1 cellular context compared by ENCODE assay signal in the genomic region with DNA sequence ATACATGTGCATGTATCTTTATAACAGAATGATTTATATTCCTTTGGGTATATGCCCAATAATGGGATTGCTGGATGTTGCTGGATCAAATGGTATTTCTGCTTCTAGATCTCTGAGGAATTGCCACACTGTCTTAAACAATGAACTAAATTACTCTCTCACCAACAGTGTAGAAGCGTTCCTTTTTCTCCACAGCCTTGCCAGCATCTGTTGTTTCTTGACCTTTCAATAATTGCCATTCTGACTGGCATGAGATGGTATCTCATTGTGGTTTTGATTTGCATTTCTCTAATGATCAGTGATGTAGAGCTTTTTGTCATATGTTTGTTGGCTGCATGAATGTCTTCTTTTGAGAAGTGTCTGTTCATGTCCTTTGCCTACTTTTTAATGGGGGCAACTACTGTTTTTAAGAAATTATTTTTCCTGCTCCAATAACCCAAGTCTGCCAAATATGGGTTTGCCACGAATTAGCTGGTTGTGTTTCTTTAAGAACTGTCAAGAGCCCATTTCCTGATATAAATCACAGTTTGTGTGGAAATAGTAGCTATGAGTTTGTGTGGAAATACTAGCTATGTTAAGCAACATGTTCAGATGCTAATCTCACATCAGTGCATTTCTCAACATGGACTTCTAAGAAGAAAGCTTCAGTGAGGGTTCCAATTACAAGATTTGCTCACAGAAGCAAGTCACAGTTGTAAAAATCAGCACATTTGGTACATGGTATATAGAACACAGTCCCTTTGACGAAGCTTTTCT.
TF ChIP-seq lines count a peak whose summit lies in the region.

No MANE protein-coding gene starts in this region.

TF ChIP-seq in K562, 482 proteins besides CTCF, POLR2A, EP300 and RAD21 (continued from another document):
- TF ChIP-seq PKNOX1 (IDR thresholded peaks at IDR 0.05) (peak; percentile 73; the same call in 1 of the 2 replicates), ZNF253 (CRISPR knock-in tag; conservative IDR thresholded peaks at IDR 0.05) (no peak), TGIF2 (CRISPR knock-in tag; IDR thresholded peaks at IDR 0.05) (no peak), HMBOX1 (IDR thresholded peaks at IDR 0.05) (0 out of 2 replicates have a peak, but pooled peaks have one; percentile 19), BHLHE40 (IDR thresholded peaks at IDR 0.05; ENCODE audit: low read length) (no peak), ATF7 (IDR thresholded peaks at IDR 0.05) (no peak), MED1 (CRISPR knock-in tag; IDR thresholded peaks at IDR 0.05; ENCODE audit: borderline replicate concordance) (no peak), ZNF551 (CRISPR knock-in tag; IDR thresholded peaks at IDR 0.05) (no peak), HBP1 (CRISPR knock-in tag; IDR thresholded peaks at IDR 0.05) (no peak), ZNF589 (CRISPR knock-in tag; IDR thresholded peaks at IDR 0.05; ENCODE audit: low read depth) (no peak), POLR3G (IDR thresholded peaks at IDR 0.05; ENCODE audit: extremely low read depth, insufficient read length, insufficient replicate concordance) (no peak), SMC3 (conservative IDR thresholded peaks at IDR 0.05; ENCODE audit: insufficient read depth, low read depth, low read length) (no peak), TRIM24 (IDR thresholded peaks at IDR 0.05) (peak; percentile 23 to 68; a peak in 1 of 4 replicates), ZNF165 (CRISPR knock-in tag; IDR thresholded peaks at IDR 0.05; ENCODE audit: borderline replicate concordance) (no peak), JUNB (CRISPR knock-in tag; conservative IDR thresholded peaks at IDR 0.05) (no peak), ZNF766 (CRISPR knock-in tag; conservative IDR thresholded peaks at IDR 0.05) (no peak), RFX1 (IDR thresholded peaks at IDR 0.05) (no peak), BCLAF1 (IDR thresholded peaks at IDR 0.05; ENCODE audit: borderline replicate concordance in 1 of 2, control insufficient read depth in 1 of 2, low read depth in 2 of 2, low read length in 1 of 2) (no peak), ETV1 (tag; conservative IDR thresholded peaks at IDR 0.05; ENCODE audit: low read depth) (peak; percentile 36; the same call in 1 of the 2 replicates), CEBPB (tag; IDR thresholded peaks at IDR 0.05) (peak; percentile 98), CHD4 (IDR thresholded peaks at IDR 0.05; ENCODE audit: insufficient read depth, insufficient replicate concordance, low read depth, low read length, poor library complexity, severe bottlenecking) (no peak), CXXC5 (CRISPR knock-in tag; IDR thresholded peaks at IDR 0.05) (no peak), ZBTB12 (CRISPR knock-in tag; IDR thresholded peaks at IDR 0.05) (no peak), MITF (IDR thresholded peaks at IDR 0.05) (no peak), GATAD2B (IDR thresholded peaks at IDR 0.05; ENCODE audit: borderline replicate concordance) (no peak), MAZ (CRISPR knock-in tag; conservative IDR thresholded peaks at IDR 0.05 in 1 of 2, IDR thresholded peaks at IDR 0.05 in 1 of 2) (no peak), GTF2A2 (tag; IDR thresholded peaks at IDR 0.05) (no peak), ZNF316 (IDR thresholded peaks at IDR 0.05) (no peak), ELF1 (tag; IDR thresholded peaks at IDR 0.05) (peak; percentile 60; the same call in 1 of the 2 replicates), CAMTA2 (CRISPR knock-in tag; conservative IDR thresholded peaks at IDR 0.05) (no peak)
- TF ChIP-seq, protein P1, sequence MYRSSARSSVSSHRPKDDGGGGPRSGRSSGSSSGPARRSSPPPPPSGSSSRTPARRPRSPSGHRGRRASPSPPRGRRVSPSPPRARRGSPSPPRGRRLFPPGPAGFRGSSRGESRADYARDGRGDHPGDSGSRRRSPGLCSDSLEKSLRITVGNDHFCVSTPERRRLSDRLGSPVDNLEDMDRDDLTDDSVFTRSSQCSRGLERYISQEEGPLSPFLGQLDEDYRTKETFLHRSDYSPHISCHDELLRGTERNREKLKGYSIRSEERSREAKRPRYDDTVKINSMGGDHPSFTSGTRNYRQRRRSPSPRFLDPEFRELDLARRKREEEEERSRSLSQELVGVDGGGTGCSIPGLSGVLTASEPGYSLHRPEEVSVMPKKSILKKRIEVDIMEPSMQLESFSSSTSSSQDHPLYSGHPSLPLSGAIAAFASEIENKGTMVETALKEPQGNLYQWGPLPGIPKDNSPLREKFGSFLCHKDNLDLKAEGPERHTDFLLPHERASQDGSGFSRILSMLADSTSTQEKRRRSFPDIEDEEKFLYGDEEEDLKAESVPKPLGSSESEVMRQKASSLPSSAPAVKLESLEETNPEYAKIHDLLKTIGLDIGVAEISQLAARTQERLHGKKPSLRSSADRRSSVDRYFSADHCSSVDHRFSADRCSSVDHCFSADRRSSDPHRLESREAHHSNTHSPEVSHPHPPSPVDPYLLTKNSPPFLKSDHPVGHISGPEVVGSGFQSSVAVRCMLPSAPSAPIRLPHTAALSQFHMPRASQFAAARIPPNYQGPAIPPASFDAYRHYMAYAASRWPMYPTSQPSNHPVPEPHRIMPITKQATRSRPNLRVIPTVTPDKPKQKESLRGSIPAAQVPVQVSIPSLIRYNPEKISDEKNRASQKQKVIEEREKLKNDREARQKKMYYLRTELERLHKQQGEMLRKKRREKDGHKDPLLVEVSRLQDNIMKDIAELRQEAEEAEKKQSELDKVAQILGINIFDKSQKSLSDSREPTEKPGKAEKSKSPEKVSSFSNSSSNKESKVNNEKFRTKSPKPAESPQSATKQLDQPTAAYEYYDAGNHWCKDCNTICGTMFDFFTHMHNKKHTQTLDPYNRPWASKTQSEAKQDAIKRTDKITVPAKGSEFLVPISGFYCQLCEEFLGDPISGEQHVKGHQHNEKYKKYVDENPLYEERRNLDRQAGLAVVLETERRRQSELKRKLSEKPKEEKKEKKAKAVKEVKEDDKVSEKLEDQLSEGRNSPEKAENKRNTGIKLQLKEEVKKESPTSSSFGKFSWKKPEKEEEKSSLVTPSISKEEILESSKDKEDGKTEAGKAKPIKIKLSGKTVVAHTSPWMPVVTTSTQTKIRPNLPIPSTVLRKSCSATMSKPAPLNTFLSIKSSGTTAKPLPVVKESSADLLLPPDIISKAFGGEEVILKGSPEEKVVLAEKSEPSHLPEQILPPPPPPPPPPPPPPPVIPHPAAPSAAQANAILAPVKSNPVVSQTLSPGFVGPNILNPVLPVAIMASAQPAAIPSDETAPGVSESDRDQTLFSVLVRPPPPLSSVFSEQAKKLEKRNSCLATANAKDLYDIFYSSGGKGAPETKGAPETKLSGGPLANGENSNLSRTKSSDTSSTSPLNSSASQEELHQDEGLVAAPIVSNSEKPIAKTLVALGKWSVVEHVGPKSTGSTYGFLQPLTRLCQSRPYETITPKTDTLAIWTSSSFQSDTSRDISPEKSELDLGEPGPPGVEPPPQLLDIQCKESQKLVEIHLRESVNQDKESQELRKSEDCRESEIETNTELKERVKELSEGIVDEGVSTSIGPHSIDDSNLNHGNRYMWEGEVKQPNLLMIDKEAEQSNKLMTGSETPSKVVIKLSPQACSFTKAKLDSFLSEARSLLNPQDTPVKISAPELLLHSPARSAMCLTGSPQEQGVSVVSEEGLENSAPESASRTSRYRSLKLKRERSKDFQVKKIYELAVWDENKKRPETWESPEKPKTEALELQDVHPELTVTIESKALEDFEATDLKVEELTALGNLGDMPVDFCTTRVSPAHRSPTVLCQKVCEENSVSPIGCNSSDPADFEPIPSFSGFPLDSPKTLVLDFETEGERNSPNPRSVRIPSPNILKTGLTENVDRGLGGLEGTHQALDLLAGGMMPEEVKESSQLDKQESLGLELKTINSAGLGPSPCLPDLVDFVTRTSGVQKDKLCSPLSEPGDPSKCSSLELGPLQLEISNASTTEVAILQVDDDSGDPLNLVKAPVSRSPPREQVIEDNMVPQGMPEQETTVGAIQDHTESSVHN (IDR thresholded peaks at IDR 0.05; ENCODE audit: borderline replicate concordance in 1 of 2, low read depth in 1 of 2), result 0 out of 4 replicates have a peak, but pooled peaks of 1 of the 2 experiments have one; percentile 33
- TF ChIP-seq, protein P2, sequence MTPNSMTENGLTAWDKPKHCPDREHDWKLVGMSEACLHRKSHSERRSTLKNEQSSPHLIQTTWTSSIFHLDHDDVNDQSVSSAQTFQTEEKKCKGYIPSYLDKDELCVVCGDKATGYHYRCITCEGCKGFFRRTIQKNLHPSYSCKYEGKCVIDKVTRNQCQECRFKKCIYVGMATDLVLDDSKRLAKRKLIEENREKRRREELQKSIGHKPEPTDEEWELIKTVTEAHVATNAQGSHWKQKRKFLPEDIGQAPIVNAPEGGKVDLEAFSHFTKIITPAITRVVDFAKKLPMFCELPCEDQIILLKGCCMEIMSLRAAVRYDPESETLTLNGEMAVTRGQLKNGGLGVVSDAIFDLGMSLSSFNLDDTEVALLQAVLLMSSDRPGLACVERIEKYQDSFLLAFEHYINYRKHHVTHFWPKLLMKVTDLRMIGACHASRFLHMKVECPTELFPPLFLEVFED (CRISPR knock-in tag; conservative IDR thresholded peaks at IDR 0.05), result no peak
TF ChIP-seq in K562: peak in this region for 17.
